In genomic region chr22:44664149-44664548, GRCh38 we compare ENCODE assay signal across 8 cellular contexts. TPM values are rescaled to one million over a fixed set of nuclear protein-coding genes. Genes with fewer than 3 reads are reported as not detected.
DNase-seq lines count a peak whose midpoint lies in the region; ATAC-seq and TF ChIP-seq lines count a peak whose summit lies in the region.

No MANE protein-coding gene starts in this region.

- no peak overlapping the region for H3K4me2 ChIP-seq in fibroblast of lung (ENCODE audit: extremely low read depth, insufficient read depth, low read length)

- intact Hi-C loops in posterior vena cava (cut with DNase I): no loop called here

- H4K20me1 ChIP-seq in fibroblast of lung (ENCODE audit: control insufficient read depth, extremely low read depth, insufficient read depth, low read length): no peaks in the 10 kb centered on the region

- H3K4me3 ChIP-seq in fibroblast of lung (replicated peaks in 1 of 4; ENCODE audit: control extremely low read depth in 1 of 4, insufficient read depth in 1 of 4, low read depth in 3 of 4, low read length in 4 of 4): no peak overlapping the region

- TF ChIP-seq CTCF in fibroblast of lung (conservative IDR thresholded peaks at IDR 0.05 in 1 of 2, IDR thresholded peaks at IDR 0.05 in 1 of 2; ENCODE audit: low read depth in 1 of 2, low read length in 2 of 2): no peak

- peaks cover 3% of the 10 kb centered on the region for H3K27me3 Mint-ChIP-seq in activated CD4-positive, alpha-beta memory T cell treated with anti-CD3 and anti-CD28 coated beads, Interleukin-2, amount 10 ng/mL, durations not matched to agents 7 days and 5 days

- POLR2A ChIA-PET in activated CD4-positive, alpha-beta memory T cell treated with anti-CD3 and anti-CD28 coated beads, Interleukin-2, amount 10 ng/mL, durations not matched to agents 7 days and 5 days (lab: Charles Lee): interaction anchor here (0.8 to 10.6 kb wide), 3 partner anchors 10 to 483 kb away, joined by 4 to 92 read pairs (median 7); partner anchors contain the start of gene PARVG

- H3K9me3 ChIP-seq in fibroblast of lung (ENCODE audit: control insufficient read depth, insufficient read depth, low read depth, low read length): no peaks in the 10 kb centered on the region

- no peaks in the 10 kb centered on the region for H3K36me3 ChIP-seq in fibroblast of lung (ENCODE audit: control insufficient read depth, insufficient read depth, low read length)

- no peak overlapping the region for H3K9ac ChIP-seq in fibroblast of lung (ENCODE audit: insufficient read depth, low read length)

- no peak for TF ChIP-seq POLR2A in erythroblast (IDR thresholded peaks at IDR 0.05; ENCODE audit: low read length)

- no peaks in the 10 kb centered on the region for H3K36me3 Mint-ChIP-seq in activated CD4-positive, alpha-beta memory T cell treated with anti-CD3 and anti-CD28 coated beads, Interleukin-2, amount 10 ng/mL, durations not matched to agents 7 days and 5 days (ENCODE audit: low read depth)

- ATAC-seq in HG02759 (IDR thresholded peaks at IDR 0.05; ENCODE audit: unreplicated experiment) (peak; percentile 48), HG03342 (IDR thresholded peaks at IDR 0.05; ENCODE audit: unreplicated experiment) (no peak)

- peak overlapping the region; percentile 71 for H3K27ac Mint-ChIP-seq in activated CD4-positive, alpha-beta memory T cell treated with anti-CD3 and anti-CD28 coated beads, Interleukin-2, amount 10 ng/mL, durations not matched to agents 7 days and 5 days

- H3K4me1 Mint-ChIP-seq in activated CD4-positive, alpha-beta memory T cell treated with anti-CD3 and anti-CD28 coated beads, Interleukin-2, amount 10 ng/mL, durations not matched to agents 7 days and 5 days: peaks cover 48% of the 10 kb centered on the region

- no peaks in the 10 kb centered on the region for H3K79me2 ChIP-seq in fibroblast of lung (ENCODE audit: control insufficient read depth, insufficient read depth, low read length)

- no peak overlapping the region for H3K27ac ChIP-seq in fibroblast of lung (ENCODE audit: insufficient read depth, low read length)

- no peak overlapping the region for H3K4me3 Mint-ChIP-seq in activated CD4-positive, alpha-beta memory T cell treated with anti-CD3 and anti-CD28 coated beads, Interleukin-2, amount 10 ng/mL, durations not matched to agents 7 days and 5 days

- no peaks in the 10 kb centered on the region for H3K9me3 Mint-ChIP-seq in activated CD4-positive, alpha-beta memory T cell treated with anti-CD3 and anti-CD28 coated beads, Interleukin-2, amount 10 ng/mL, durations not matched to agents 7 days and 5 days

- peaks cover 10% of the 10 kb centered on the region for H3K27me3 ChIP-seq in fibroblast of lung (ENCODE audit: control insufficient read depth, insufficient read depth, low read length)

- CTCF ChIA-PET in activated CD4-positive, alpha-beta memory T cell treated with anti-CD3 and anti-CD28 coated beads, Interleukin-2, amount 10 ng/mL, durations not matched to agents 7 days and 5 days (lab: Charles Lee): interaction anchor here (1.2 to 13.9 kb wide), 3 partner anchors 19 to 671 kb away, joined by 3 to 146 read pairs (median 3); no protein-coding TSS in a partner anchor

- DNase-seq in activated CD4-positive, alpha-beta memory T cell treated with anti-CD3 and anti-CD28 coated beads, Interleukin-2, amount 10 ng/mL, durations not matched to agents 7 days and 5 days: peak; percentile 83
- peak; percentile 20 to 54 for DNase-seq in fibroblast of lung (ENCODE audit: low read depth in 2 of 2)
- peak; percentile 88 for DNase-seq in posterior vena cava (ENCODE audit: low spot score)
- no peak for DNase-seq in D341Med (ENCODE audit: low spot score)
- DNase-seq in NCI-H524 (lab: John Stamatoyannopoulos, UW): no peak
- DNase-seq in erythroblast (lab: John Stamatoyannopoulos, UW): no peak

- no peak overlapping the region for H2AFZ ChIP-seq in fibroblast of lung (ENCODE audit: low read length)

- peaks cover 3% of the 10 kb centered on the region for H3K4me1 ChIP-seq in fibroblast of lung (ENCODE audit: control insufficient read depth, extremely low read depth, insufficient read depth, low read length)

RNA-seq across cellular contexts. Expression of gene PRR5, which starts 37.9 kb away (rescaled TPM):
- total RNA-seq in activated CD4-positive, alpha-beta memory T cell treated with anti-CD3 and anti-CD28 coated beads, Interleukin-2, amount 10 ng/mL, durations not matched to agents 7 days and 5 days: 10 to 100 TPM; 22.1 to 22.6 TPM
- total RNA-seq in fibroblast of lung (6.7 and 8.6 TPM in 2 replicates), posterior vena cava (10 to 100 TPM in 1 of 2 donors, 1 to 10 TPM in 1; 8.8 to 11.8 TPM)
- 1.8 and 2.4 TPM in 2 replicates for polyA plus RNA-seq in fibroblast of lung
- 3.9 and 4.5 TPM in 2 replicates for polyA plus RNA-seq in fibroblast of lung (2012)
- polyA minus RNA-seq in fibroblast of lung (ENCODE audit: low replicate concordance): 4.4 and 4.5 TPM in 2 replicates

Comparison
In these comparisons a context has a peak if more than half of its experiments do, and no peak if none do; other contexts are left out.
1. DNase-seq: peak in activated CD4-positive, alpha-beta memory T cell treated with anti-CD3 and anti-CD28 coated beads, Interleukin-2, amount 10 ng/mL, durations not matched to agents 7 days and 5 days (single experiment), fibroblast of lung (2 of 2) and posterior vena cava (single experiment); none in D341Med (single experiment), NCI-H524 (0 of 2) and erythroblast (0 of 2).